Comparison of ENCODE assay signal across 8 cellular contexts in the genomic region with DNA sequence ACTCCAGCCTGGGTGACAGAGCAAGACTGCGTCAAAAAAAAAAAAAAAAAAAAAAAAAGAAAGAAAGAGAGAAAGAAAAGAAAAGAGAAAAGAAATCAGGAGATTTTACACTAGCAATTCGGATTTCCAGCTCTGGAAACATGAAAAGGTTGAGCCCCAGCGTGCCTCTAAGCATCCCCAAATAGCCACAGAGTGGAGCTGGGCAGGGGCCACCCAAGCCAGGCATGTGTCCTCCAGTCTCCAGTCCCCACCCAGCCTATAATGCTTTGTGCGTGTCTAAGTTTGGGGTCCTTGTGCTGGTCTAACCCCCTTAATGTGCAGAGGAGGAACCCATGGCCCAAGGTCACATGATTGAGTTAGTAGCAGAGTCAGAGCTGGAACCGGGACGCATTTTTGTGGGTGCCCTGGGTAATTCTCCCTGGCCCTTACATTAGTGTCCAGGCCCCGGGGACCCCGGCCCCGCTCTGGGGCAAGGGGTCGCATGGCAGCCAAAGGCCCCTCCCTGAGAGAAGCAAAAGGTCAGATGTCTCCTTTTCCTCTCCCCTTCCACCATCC. TPM values are rescaled to one million over a fixed set of nuclear protein-coding genes. Genes with fewer than 3 reads are reported as not detected.
A peak's percentile ranks its signal among the peaks of the same experiment; 100 is the strongest.
DNase-seq lines count a peak whose midpoint lies in the region; ATAC-seq lines count a peak whose summit lies in the region.

No MANE protein-coding gene starts in this region.

- no peak for ATAC-seq in stimulated activated naive CD8-positive, alpha-beta T cell treated with anti-CD3 and anti-CD28 coated beads, Interleukin-15, amount 100 ng/mL, for 72 hours
- ATAC-seq in stimulated activated naive CD8-positive, alpha-beta T cell treated with anti-CD3 and anti-CD28 coated beads, Interleukin-15, Interleukin-2, amounts not matched to agents 100 U/mL and 50 U/mL, for 24 hours, result no peak
- ATAC-seq in activated T-helper 17 cell treated with anti-CD3 and anti-CD28 coated beads, Interleukin-2, amount 50 U/mL, for 72 hours (replicated peaks), result no peak
- ATAC-seq in memory B cell (ENCODE audit: low read depth), result no peak
- ATAC-seq in HG02571 (IDR thresholded peaks at IDR 0.05; ENCODE audit: unreplicated experiment), result no peak
- ATAC-seq in HG02798 (IDR thresholded peaks at IDR 0.05; ENCODE audit: poor library complexity, unreplicated experiment), result no peak

- no peak for DNase-seq in stimulated activated naive CD8-positive, alpha-beta T cell treated with anti-CD3 and anti-CD28 coated beads, Interleukin-15, amount 100 ng/mL, for 72 hours
- DNase-seq in stimulated activated naive CD8-positive, alpha-beta T cell treated with anti-CD3 and anti-CD28 coated beads, Interleukin-15, Interleukin-2, amounts not matched to agents 100 U/mL and 50 U/mL, for 24 hours, result no peak
- DNase-seq in memory B cell (ENCODE audit: low spot score in 2 of 2) (no peak), NCI-H524 treated with DMSO at 0.1 percent for 48 hours (lab: John Stamatoyannopoulos, UW) (no peak), AG20443 (ENCODE audit: low spot score) (no peak)

- no peaks in the 10 kb centered on the region for H3K36me3 Mint-ChIP-seq in activated T-helper 17 cell treated with anti-CD3 and anti-CD28 coated beads, Interleukin-2, amount 50 U/mL, for 72 hours (ENCODE audit: low read depth)
- H3K36me3 Mint-ChIP-seq in memory B cell, result no peaks in the 10 kb centered on the region

- peaks cover 30% of the 10 kb centered on the region for H3K27me3 Mint-ChIP-seq in stimulated activated naive CD8-positive, alpha-beta T cell treated with anti-CD3 and anti-CD28 coated beads, Interleukin-15, amount 100 ng/mL, for 72 hours
- no peaks in the 10 kb centered on the region for H3K27me3 Mint-ChIP-seq in activated T-helper 17 cell treated with anti-CD3 and anti-CD28 coated beads, Interleukin-2, amount 50 U/mL, for 72 hours
- H3K27me3 Mint-ChIP-seq in memory B cell, result peaks cover 10% of the 10 kb centered on the region

- no peaks in the 10 kb centered on the region for H3K9me3 Mint-ChIP-seq in stimulated activated naive CD8-positive, alpha-beta T cell treated with anti-CD3 and anti-CD28 coated beads, Interleukin-15, amount 100 ng/mL, for 72 hours
- H3K9me3 Mint-ChIP-seq in activated T-helper 17 cell treated with anti-CD3 and anti-CD28 coated beads, Interleukin-2, amount 50 U/mL, for 72 hours, result no peaks in the 10 kb centered on the region
- H3K9me3 Mint-ChIP-seq in memory B cell, result no peaks in the 10 kb centered on the region

- no peak overlapping the region for H3K27ac Mint-ChIP-seq in stimulated activated naive CD8-positive, alpha-beta T cell treated with anti-CD3 and anti-CD28 coated beads, Interleukin-15, amount 100 ng/mL, for 72 hours
- H3K27ac Mint-ChIP-seq in activated T-helper 17 cell treated with anti-CD3 and anti-CD28 coated beads, Interleukin-2, amount 50 U/mL, for 72 hours, result no peak overlapping the region
- no peak overlapping the region for H3K27ac Mint-ChIP-seq in memory B cell

- H3K4me1 Mint-ChIP-seq in stimulated activated naive CD8-positive, alpha-beta T cell treated with anti-CD3 and anti-CD28 coated beads, Interleukin-15, amount 100 ng/mL, for 72 hours, result peaks cover 38% of the 10 kb centered on the region
- no peaks in the 10 kb centered on the region for H3K4me1 Mint-ChIP-seq in activated T-helper 17 cell treated with anti-CD3 and anti-CD28 coated beads, Interleukin-2, amount 50 U/mL, for 72 hours
- H3K4me1 Mint-ChIP-seq in memory B cell, result peaks cover 18% of the 10 kb centered on the region

- peak overlapping the region; percentile 77 to 83 for H3K4me3 Mint-ChIP-seq in stimulated activated naive CD8-positive, alpha-beta T cell treated with anti-CD3 and anti-CD28 coated beads, Interleukin-15, amount 100 ng/mL, for 72 hours
- H3K4me3 Mint-ChIP-seq in activated T-helper 17 cell treated with anti-CD3 and anti-CD28 coated beads, Interleukin-2, amount 50 U/mL, for 72 hours, result peak overlapping the region; percentile 49
- H3K4me3 Mint-ChIP-seq in memory B cell, result peak overlapping the region; percentile 67

RNA-seq across cellular contexts. Expression of a gene that starts 19.9 kb away (rescaled TPM):
- under 1 TPM; 0.13 to 0.74 TPM for total RNA-seq in activated T-helper 17 cell treated with anti-CD3 and anti-CD28 coated beads, Interleukin-2, amount 50 U/mL, for 72 hours

RNA-seq across cellular contexts. Expression of a gene that starts 51.4 kb away (rescaled TPM):
- 1 to 10 TPM; 2.4 to 3.4 TPM for total RNA-seq in activated T-helper 17 cell treated with anti-CD3 and anti-CD28 coated beads, Interleukin-2, amount 50 U/mL, for 72 hours
